In the genomic region with DNA sequence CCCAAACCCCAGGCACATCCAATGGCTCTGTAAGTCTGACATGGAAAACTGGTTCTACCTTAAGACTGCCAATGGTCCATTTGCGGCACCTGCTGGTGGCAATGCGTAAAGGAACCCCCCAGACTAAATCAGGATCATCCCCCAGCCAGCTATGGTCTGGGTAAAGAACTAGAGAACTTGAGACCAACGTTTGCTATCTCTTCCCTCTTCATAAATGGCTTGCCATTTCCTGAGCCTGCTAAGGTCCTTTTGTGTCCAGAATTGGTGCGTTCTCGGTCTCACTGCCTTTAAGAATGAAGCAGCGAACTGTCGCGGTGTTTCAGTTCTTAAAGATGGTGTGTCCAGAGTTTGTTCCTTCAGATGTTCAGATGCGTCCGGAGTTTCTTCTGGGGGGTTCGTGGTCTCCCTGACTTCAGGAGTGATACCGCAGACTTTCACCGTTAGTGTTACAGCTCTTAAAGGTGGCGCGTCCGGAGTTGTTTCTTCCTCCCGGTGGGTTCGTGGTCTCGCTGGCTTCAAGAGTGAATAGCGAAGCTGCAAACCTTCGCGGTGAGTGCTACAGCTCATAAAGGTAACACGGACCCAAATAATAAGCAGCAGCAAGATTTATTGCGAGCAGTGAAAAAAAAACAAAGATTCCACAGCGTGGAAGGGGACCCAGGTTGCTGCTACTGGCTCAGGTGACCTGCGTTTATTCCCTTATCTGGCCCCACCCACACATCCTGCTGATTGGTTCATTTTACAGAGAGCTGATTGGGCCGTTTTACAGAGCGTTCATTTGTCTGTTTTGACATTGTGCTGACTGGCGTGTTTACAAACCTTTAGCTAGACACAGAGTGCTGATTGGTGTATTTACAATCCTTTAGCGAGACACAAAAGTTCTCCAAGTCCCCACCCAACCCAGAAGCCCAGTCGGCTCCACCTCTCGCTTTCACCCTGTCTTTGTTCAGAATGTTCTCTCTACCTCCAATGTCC, we compare ENCODE assay signal across 9 cellular contexts.
DNase-seq lines count a peak whose midpoint lies in the region; ATAC-seq and TF ChIP-seq lines count a peak whose summit lies in the region.
"Had no signal": no experiment of that assay in that cellular context is flagged by ENCODE, and none has a peak within 500 bp of the region (broad histone marks: within the 10 kb centered on the region; RNA-seq: fewer than 3 reads in every experiment).

No MANE protein-coding gene starts in this region.

- peaks cover 14% of the 10 kb centered on the region for H3K36me3 Mint-ChIP-seq in activated T-cell treated with anti-CD3 and anti-CD28 coated beads, Interleukin-2, amount 50 U/mL, for 24 hours (ENCODE audit: low read depth)
- H3K36me3 Mint-ChIP-seq in immature natural killer cell: peaks cover 0 to 3% (median 0%) of the 10 kb centered on the region in 3 donors

- no peak for TF ChIP-seq EP300 in SK-N-SH (IDR thresholded peaks at IDR 0.05; ENCODE audit: borderline replicate concordance in 1 of 2, low read depth in 1 of 2, low read length in 1 of 2)

- H3K9me2 ChIP-seq in SK-N-SH: no peaks in the 10 kb centered on the region

- TF ChIP-seq RAD21 in SK-N-SH (IDR thresholded peaks at IDR 0.05; ENCODE audit: low read length): peak; percentile 75

- no peak for TF ChIP-seq CTCF in SK-N-SH (IDR thresholded peaks at IDR 0.05)

- H3F3A ChIP-seq in SK-N-SH (replicated peaks; ENCODE audit: insufficient read depth): no peaks in the 10 kb centered on the region

- no peak overlapping the region for H2AFZ ChIP-seq in SK-N-SH (ENCODE audit: low read depth)

- H4K20me1 ChIP-seq in SK-N-SH (ENCODE audit: insufficient read depth): no peaks in the 10 kb centered on the region

- POLR2A ChIA-PET in SK-N-SH (lab: Yijun Ruan, JAX): no interaction called here

- WGBS in SK-N-SH (ENCODE audit: low lambda C conversion rate): 67% methylated on average over 32 of the region's 32 CpGs

- DNase-seq in SK-N-SH (peak; percentile 49), NCI-H526 treated with DMSO at 0.1 percent for 48 hours (lab: John Stamatoyannopoulos, UW) (peak; percentile 34), immature natural killer cell (peak; percentile 53 to 58 (median 55)), GOT3 (lab: John Stamatoyannopoulos, UW) (no peak)
- peak; percentile 74 for DNase-seq in activated T-cell treated with anti-CD3 and anti-CD28 coated beads, Interleukin-2, amount 50 U/mL, for 24 hours
- peak; percentile 44 to 57 for DNase-seq in stimulated activated CD8-positive, alpha-beta memory T cell treated with anti-CD3 and anti-CD28 coated beads, Interleukin-7, amount 100 ng/mL, for 4 hours (ENCODE audit: low read depth in 2 of 2)

- no peaks in the 10 kb centered on the region for H3K36me3 ChIP-seq in SK-N-SH (replicated peaks in 1 of 2; ENCODE audit: control insufficient read depth in 1 of 2, insufficient read depth in 2 of 2, low read length in 1 of 2)

- peaks cover 92% of the 10 kb centered on the region for H3K4me1 Mint-ChIP-seq in activated T-cell treated with anti-CD3 and anti-CD28 coated beads, Interleukin-2, amount 50 U/mL, for 24 hours (ENCODE audit: low read depth)
- peaks cover 43 to 70% of the 10 kb centered on the region in 2 donors for H3K4me1 Mint-ChIP-seq in immature natural killer cell

- no peak overlapping the region for H3K4me3 ChIP-seq in SK-N-SH (ENCODE audit: low read depth in 2 of 2, low read length in 1 of 2)

- ATAC-seq in SK-N-SH treated with all-trans-retinoic acid at 6 μM for 48 hours (no peak), HG02884 (IDR thresholded peaks at IDR 0.05; ENCODE audit: unreplicated experiment) (peak; percentile 51)

- H3K4me2 ChIP-seq in SK-N-SH: no peak overlapping the region

- no peak overlapping the region for H3K9ac ChIP-seq in SK-N-SH

- H3K27me3 ChIP-seq in SK-N-SH (ENCODE audit: insufficient read depth): no peaks in the 10 kb centered on the region

- H3K9me3 ChIP-seq in SK-N-SH: no peaks in the 10 kb centered on the region; the same call in 1 of the 2 replicates

- no peak overlapping the region for H3K27ac ChIP-seq in SK-N-SH (ENCODE audit: low read depth in 2 of 2, low read length in 1 of 2)
- H3K27ac ChIP-seq: epithelial cell of prostate had no signal

- CTCF ChIA-PET in SK-N-SH (lab: Yijun Ruan, JAX): interaction anchor here (0.6 to 5.4 kb wide), 10 partner anchors 9 to 446 kb away, joined by 3 to 38 read pairs (median 3); no protein-coding TSS in a partner anchor

- H3K9me3 Mint-ChIP-seq in activated T-cell treated with anti-CD3 and anti-CD28 coated beads, Interleukin-2, amount 50 U/mL, for 24 hours: no peaks in the 10 kb centered on the region
- H3K9me3 Mint-ChIP-seq in immature natural killer cell: no peaks in the 10 kb centered on the region

- H3K27me3 Mint-ChIP-seq in activated T-cell treated with anti-CD3 and anti-CD28 coated beads, Interleukin-2, amount 50 U/mL, for 24 hours: no peaks in the 10 kb centered on the region
- H3K27me3 Mint-ChIP-seq in immature natural killer cell (ENCODE audit: low read depth in 3 of 3): peaks cover 4 to 11% (median 7%) of the 10 kb centered on the region in 3 donors

- H3K4me1 ChIP-seq in SK-N-SH (ENCODE audit: control insufficient read depth in 1 of 2, insufficient read depth in 2 of 2, low read depth in 1 of 2, low read length in 1 of 2): peaks cover 0 to 6% of the 10 kb centered on the region in 2 experiments; a peak in 2 of 4 replicates

- H3K79me2 ChIP-seq in SK-N-SH (ENCODE audit: insufficient read depth): no peaks in the 10 kb centered on the region

- H3K4me3 Mint-ChIP-seq in activated T-cell treated with anti-CD3 and anti-CD28 coated beads, Interleukin-2, amount 50 U/mL, for 24 hours: peak overlapping the region; percentile 87
- H3K4me3 Mint-ChIP-seq in immature natural killer cell: peak overlapping the region; percentile 88 to 96 (median 89)

- H3K27ac Mint-ChIP-seq in activated T-cell treated with anti-CD3 and anti-CD28 coated beads, Interleukin-2, amount 50 U/mL, for 24 hours: peak overlapping the region; percentile 98
- H3K27ac Mint-ChIP-seq in immature natural killer cell: peak overlapping the region; percentile 24 to 79 (median 66)

TF ChIP-seq in SK-N-SH, 30 proteins besides CTCF, POLR2A, EP300 and RAD21:
- no peak for TF ChIP-seq TCF12 (IDR thresholded peaks at IDR 0.05)
- peak; percentile 51; the same call in 1 of the 2 replicates for TF ChIP-seq SMC3 (IDR thresholded peaks at IDR 0.05; ENCODE audit: low read depth, low read length)
- no peak for TF ChIP-seq FOXM1 (IDR thresholded peaks at IDR 0.05; ENCODE audit: low read depth)
- TF ChIP-seq TEAD4 (IDR thresholded peaks at IDR 0.05; ENCODE audit: borderline replicate concordance, insufficient read depth): no peak
TF ChIP-seq in SK-N-SH: peak in this region for 1.

TF ChIP-seq in SK-N-SH treated with all-trans-retinoic acid at 6 μM for 48 hours, 23 proteins besides CTCF, POLR2A, EP300 and RAD21:
- TF ChIP-seq ZC3H10 (CRISPR knock-in tag; IDR thresholded peaks at IDR 0.05): no peak
